ENCODE assay signal across 8 cellular contexts in genomic region chr16:75266738-75267630, GRCh38. TPM values are rescaled to one million over a fixed set of nuclear protein-coding genes. Genes with fewer than 3 reads are reported as not detected.
DNase-seq lines count a peak whose midpoint lies in the region; ATAC-seq and TF ChIP-seq lines count a peak whose summit lies in the region.

No MANE protein-coding gene starts in this region.

- intact Hi-C loops in OCI-LY7 (cut with micrococcal nuclease; ENCODE audit: unreplicated experiment) = no loop called here

- no peak for DNase-seq in GM23248
- DNase-seq in RWPE1 (ENCODE audit: low spot score) = no peak
- DNase-seq in retina = peak; percentile 10
- DNase-seq in OCI-LY7 (ENCODE audit: low spot score) = no peak
- no peak for DNase-seq in iPS-NIHi7 (ENCODE audit: extremely low spot score)
- no peak for DNase-seq in Kasumi-1 (lab: John Stamatoyannopoulos, UW)

- CTCF ChIA-PET in RWPE1 (lab: Yijun Ruan, JAX) = interaction anchor here (0.6 to 0.7 kb wide), 2 partner anchors 21 to 33 kb away, joined by 5 to 6 read pairs; no protein-coding TSS in a partner anchor
- CTCF ChIA-PET in OCI-LY7 (lab: Charles Lee; ENCODE audit: unreplicated experiment) = interaction anchor here (0.6 to 0.9 kb wide), 2 partner anchors 17 to 84 kb away, joined by 3 to 4 read pairs; no protein-coding TSS in a partner anchor

- H3K27ac ChIP-seq in GM23248 (no peak overlapping the region), RWPE1 (peak overlapping the region; percentile 91), gastroesophageal sphincter (peak overlapping the region in 3 of 4 donors; percentile 63 to 95 (median 89)), OCI-LY7 (ENCODE audit: low read depth, low read length, poor library complexity, severe bottlenecking) (no peak overlapping the region)

- H3K79me2 ChIP-seq in GM23248 (ENCODE audit: insufficient read depth) = peaks cover 36% of the 10 kb centered on the region
- no peaks in the 10 kb centered on the region for H3K79me2 ChIP-seq in OCI-LY7 (ENCODE audit: insufficient read depth, low read depth, low read length)

- in situ Hi-C loops in GM23248 (cut with MboI) = no loop called here

- no TSS peak for BruUV-seq in OCI-LY7 (replicated peaks; lab: Mats Ljungman, UMichigan)

- WGBS in GM23248 (ENCODE audit: low coverage in 1 of 2, low lambda C conversion rate in 2 of 2, missing lambda C conversion rate in 2 of 2), 2 experiments = 79 to 83% methylated on average over 18 to 23 of the region's 27 CpGs
- no CpG with 5 or more reads among the region's 27 CpGs for WGBS in gastroesophageal sphincter (ENCODE audit: low coverage in 1 of 2), 2 donors

- 0 out of 2 replicates have a peak, but pooled peaks cover 8% of the 10 kb centered on the region for H4K20me1 ChIP-seq in GM23248 (ENCODE audit: insufficient read depth)
- H4K20me1 ChIP-seq in OCI-LY7 (ENCODE audit: insufficient read depth, low read length) = no peaks in the 10 kb centered on the region

- H3K9me3 ChIP-seq in GM23248 (ENCODE audit: low read depth) (no peaks in the 10 kb centered on the region), gastroesophageal sphincter (no peaks in the 10 kb centered on the region), OCI-LY7 (ENCODE audit: low read length) (no peaks in the 10 kb centered on the region)

- ATAC-seq in gastroesophageal sphincter = no peak
- no peak for ATAC-seq in GM19395 (IDR thresholded peaks at IDR 0.05; ENCODE audit: unreplicated experiment)

- peaks cover 20% of the 10 kb centered on the region; the same call in 1 of the 2 replicates for H3F3A ChIP-seq in GM23248 (ENCODE audit: insufficient read depth)

- H3K27me3 ChIP-seq in GM23248 (replicated peaks; ENCODE audit: insufficient read depth) (no peaks in the 10 kb centered on the region), gastroesophageal sphincter (no peaks in the 10 kb centered on the region)

- H3K4me1 ChIP-seq in GM23248 (ENCODE audit: insufficient read depth) = peaks cover 28% of the 10 kb centered on the region
- peaks cover 0 to 61% (median 32%) of the 10 kb centered on the region in 3 donors for H3K4me1 ChIP-seq in gastroesophageal sphincter
- no peaks in the 10 kb centered on the region for H3K4me1 ChIP-seq in OCI-LY7 (ENCODE audit: insufficient read depth, low read length, poor library complexity, severe bottlenecking)

- H3K4me2 ChIP-seq in GM23248 (ENCODE audit: unreplicated experiment) (peak overlapping the region; percentile 86), OCI-LY7 (ENCODE audit: low read length) (no peak overlapping the region)

- TF ChIP-seq CTCF in RWPE1 (conservative IDR thresholded peaks at IDR 0.05; ENCODE audit: low read depth) (no peak), gastroesophageal sphincter (IDR thresholded peaks at IDR 0.05) (no peak), OCI-LY7 (conservative IDR thresholded peaks at IDR 0.05; ENCODE audit: low read length) (no peak)

- TF ChIP-seq EP300 in gastroesophageal sphincter (IDR thresholded peaks at IDR 0.05) = no peak

- H3K4me3 ChIP-seq in GM23248 (peak overlapping the region; percentile 76), gastroesophageal sphincter (no peak overlapping the region), OCI-LY7 (ENCODE audit: low read depth, low read length, poor library complexity, severe bottlenecking) (no peak overlapping the region)

- POLR2A ChIA-PET in RWPE1 (lab: Yijun Ruan, JAX; ENCODE audit: low non-redundant PET) = interaction anchor here (1.4 kb wide), 1 partner anchor 17 kb away, joined by 4 read pairs; no protein-coding TSS in a partner anchor
- POLR2A ChIA-PET in OCI-LY7 (lab: Charles Lee) = interaction anchor here (0.5 to 1.1 kb wide), 4 partner anchors 12 to 113 kb away, joined by 3 to 4 read pairs (median 4); no protein-coding TSS in a partner anchor

- H3K9ac ChIP-seq in GM23248 = peak overlapping the region; percentile 95

- H3K36me3 ChIP-seq in GM23248 (ENCODE audit: low read depth) (no peaks in the 10 kb centered on the region), gastroesophageal sphincter (no peaks in the 10 kb centered on the region), OCI-LY7 (ENCODE audit: insufficient read depth, low read length) (no peaks in the 10 kb centered on the region)

- H2AFZ ChIP-seq in GM23248 (no peak overlapping the region), OCI-LY7 (ENCODE audit: low read length) (no peak overlapping the region)

- TF ChIP-seq POLR2A in gastroesophageal sphincter (IDR thresholded peaks at IDR 0.05) = no peak

- H3K9me2 ChIP-seq in GM23248 (ENCODE audit: insufficient read depth) = no peaks in the 10 kb centered on the region
- H3K9me2 ChIP-seq in OCI-LY7 (ENCODE audit: insufficient read depth, low read length) = no peaks in the 10 kb centered on the region

RNA-seq across cellular contexts. Expression of gene BCAR1, which starts 15.6 kb away (rescaled TPM):
- 84.0 and 87.0 TPM in 2 replicates for total RNA-seq in GM23248 (2014; rRNA removed; shearing (Covaris generic))
- polyA plus RNA-seq in GM23248 (2016; fragmentation: Nextera tagmentation; extraction: Ambion mirVana) = 52.9 and 56.1 TPM in 2 replicates
- 10 to 100 TPM; 34.6 to 63.7 (median 37.0) TPM for total RNA-seq in gastroesophageal sphincter
- total RNA-seq in OCI-LY7 (2014; rRNA removed; shearing (Covaris generic)) = 10.0 and 11.7 TPM in 2 replicates
- total RNA-seq in OCI-LY7 (2022) = 13.9 and 15.1 TPM in 2 replicates

RNA-seq across cellular contexts. Expression of gene CTRB1, which starts 48.2 kb away (rescaled TPM):
- not detected in 2 replicates for total RNA-seq in GM23248 (2014; rRNA removed; shearing (Covaris generic))
- not detected in 2 replicates for polyA plus RNA-seq in GM23248 (2016; fragmentation: Nextera tagmentation; extraction: Ambion mirVana)
- total RNA-seq in gastroesophageal sphincter (not detected), OCI-LY7 (2022) (not detected in 2 replicates)
- not detected in 2 replicates for total RNA-seq in OCI-LY7 (2014; rRNA removed; shearing (Covaris generic))

Comparison
In these comparisons a context has a peak if more than half of its experiments do, and no peak if none do; other contexts are left out.
1. H3K27ac ChIP-seq: peak in RWPE1 (single experiment) and gastroesophageal sphincter (3 of 4); none in GM23248 (single experiment) and OCI-LY7 (single experiment).